18 cellular contexts compared by ENCODE assay signal in genomic region chr9:13786131-13786530, GRCh38.
DNase-seq lines count a peak whose midpoint lies in the region; ATAC-seq and TF ChIP-seq lines count a peak whose summit lies in the region.
"Had no signal": no experiment of that assay in that cellular context is flagged by ENCODE, and none has a peak within 500 bp of the region (broad histone marks: within the 10 kb centered on the region; RNA-seq: fewer than 3 reads in every experiment).

No MANE protein-coding gene starts in this region.

- no peak overlapping the region for H3K27ac Mint-ChIP-seq in HFFc6
- no peak overlapping the region for H3K27ac Mint-ChIP-seq in MCF 10A (ENCODE audit: low read depth, unreplicated experiment)
- H3K27ac Mint-ChIP-seq: activated naive CD8-positive, alpha-beta T cell; T-helper 2 cell treated with Interferon-gamma antibody and Interleukin-4, amounts not matched to agents 5 μg/mL and 100 μg/mL, for 36 hours had no signal

- ATAC-seq in left ventricle myocardium superior = peak; percentile 57
- ATAC-seq: K562 had no signal

- no peaks in the 10 kb centered on the region for H3K27me3 ChIP-seq in skeletal muscle tissue (ENCODE audit: control insufficient read depth in 3 of 3, insufficient read depth in 3 of 3, low read length in 3 of 3)
- H3K27me3 ChIP-seq: Peyer's patch had no signal

- H3K27me3 Mint-ChIP-seq in HFFc6 (ENCODE audit: insufficient read depth) (peaks cover 2% of the 10 kb centered on the region; the same call in 1 of the 2 replicates), MCF 10A (ENCODE audit: insufficient read depth, unreplicated experiment) (no peaks in the 10 kb centered on the region)
- H3K27me3 Mint-ChIP-seq: activated naive CD8-positive, alpha-beta T cell had no signal

- H3K36me3 Mint-ChIP-seq in HFFc6 (ENCODE audit: low read depth) (no peaks in the 10 kb centered on the region), MCF 10A (ENCODE audit: insufficient read depth, unreplicated experiment) (no peaks in the 10 kb centered on the region)
- H3K36me3 Mint-ChIP-seq: activated naive CD8-positive, alpha-beta T cell had no signal

- intact Hi-C loops in left ventricle myocardium superior (cut with micrococcal nuclease) = no loop called here
- intact Hi-C loops in MCF 10A (cut with micrococcal nuclease) = no loop called here

- no peaks in the 10 kb centered on the region for H3K9me3 ChIP-seq in skeletal muscle tissue (ENCODE audit: control insufficient read depth in 3 of 3, low read length in 3 of 3)
- H3K9me3 ChIP-seq: Peyer's patch had no signal

- H3K4me1 Mint-ChIP-seq in HFFc6 (ENCODE audit: low read depth) (peaks cover 18% of the 10 kb centered on the region), MCF 10A (ENCODE audit: insufficient read depth, unreplicated experiment) (no peaks in the 10 kb centered on the region)

- no peaks in the 10 kb centered on the region for H3K9me3 Mint-ChIP-seq in HFFc6
- no peaks in the 10 kb centered on the region for H3K9me3 Mint-ChIP-seq in MCF 10A (ENCODE audit: unreplicated experiment)

- no peak overlapping the region for H3K9ac ChIP-seq in skeletal muscle tissue (ENCODE audit: low read depth in 1 of 3, low read length in 3 of 3)

- H3K4me3 ChIP-seq in cardiac fibroblast (replicated peaks in 1 of 2; ENCODE audit: low read depth in 2 of 2, low read length in 2 of 2) (no peak overlapping the region), skeletal muscle tissue (ENCODE audit: low read length in 3 of 3) (no peak overlapping the region)
- H3K4me3 ChIP-seq: K562, Peyer's patch had no signal

- CTCF ChIA-PET in MCF 10A (lab: Yijun Ruan, JAX) = no interaction called here

- no peaks in the 10 kb centered on the region for H3K36me3 ChIP-seq in skeletal muscle tissue (ENCODE audit: control insufficient read depth in 3 of 3, insufficient read depth in 3 of 3, low read length in 3 of 3)
- H3K36me3 ChIP-seq: Peyer's patch had no signal

- H3K4me3 Mint-ChIP-seq in HFFc6 (no peak overlapping the region), MCF 10A (ENCODE audit: unreplicated experiment) (no peak overlapping the region)
- H3K4me3 Mint-ChIP-seq: activated naive CD8-positive, alpha-beta T cell; T-helper 2 cell treated with Interferon-gamma antibody and Interleukin-4, amounts not matched to agents 5 μg/mL and 100 μg/mL, for 36 hours had no signal

- DNase-seq in HFFc6 (peak; percentile 4), cardiac fibroblast (ENCODE audit: low read depth in 2 of 2) (peak; percentile 35 to 72), left ventricle myocardium superior (peak; percentile 71), RKO (ENCODE audit: low spot score) (no peak), NOMO-1 (lab: John Stamatoyannopoulos, UW; ENCODE audit: unreplicated experiment in 2 of 2) (no peak), MCF 10A (ENCODE audit: unreplicated experiment) (no peak), NCI-H774 (lab: John Stamatoyannopoulos, UW) (no peak)
- DNase-seq: activated T-cell treated with anti-CD3 and anti-CD28 coated beads for 4 hours, DMS79, H7, NCI-H146, NCI-H510A, occipital lobe, Peyer's patch had no signal

- TF ChIP-seq CTCF in HFFc6 (IDR thresholded peaks at IDR 0.05) (no peak), cardiac fibroblast (IDR thresholded peaks at IDR 0.05; ENCODE audit: low read depth, low read length) (no peak), MCF 10A (IDR thresholded peaks at IDR 0.05; ENCODE audit: unreplicated experiment) (no peak)

- H3K27ac ChIP-seq in skeletal muscle tissue (ENCODE audit: low read depth, low read length) = peak overlapping the region; percentile 95
- H3K27ac ChIP-seq: Peyer's patch had no signal

- no TSS peak for BruUV-seq in MCF 10A (replicated peaks; lab: Mats Ljungman, UMichigan)

- POLR2A ChIA-PET in MCF 10A (lab: Yijun Ruan, JAX) = no interaction called here

- peaks cover 16 to 18% (median 16%) of the 10 kb centered on the region in 3 donors for H3K4me1 ChIP-seq in skeletal muscle tissue (ENCODE audit: control insufficient read depth in 3 of 3, insufficient read depth in 3 of 3, low read length in 3 of 3)
- H3K4me1 ChIP-seq: Peyer's patch had no signal

Comparison
In these comparisons a context has a peak if more than half of its experiments do, and no peak if none do; other contexts are left out.
1. DNase-seq: peak in HFFc6 (single experiment), cardiac fibroblast (2 of 2) and left ventricle myocardium superior (single experiment); none in RKO (single experiment), NOMO-1 (0 of 2), MCF 10A (single experiment) and NCI-H774 (single experiment).